Comparison of ENCODE assay signal across 8 cellular contexts in genomic region chr11:68121067-68121899, GRCh38. TPM values are rescaled to one million over a fixed set of nuclear protein-coding genes. Genes with fewer than 3 reads are reported as not detected.
DNase-seq lines count a peak whose midpoint lies in the region; ATAC-seq and TF ChIP-seq lines count a peak whose summit lies in the region.

Gene CHKA (minus strand): TSS chr11:68121388. CDS start chr11:68121177, 211 bp downstream.

- DNase-seq in C1 segment of cervical spinal cord (lab: John Stamatoyannopoulos, UW) (peak in 13 of 14 donors; percentile 72 to 97 (median 94)), NCI-H69 (lab: John Stamatoyannopoulos, UW) (peak; percentile 98), dedifferentiated amniotic fluid mesenchymal stem cell (ENCODE audit: extremely low spot score) (peak; percentile 80), left lung (peak; percentile 94 to 96)
- peak; percentile 69 to 77 for DNase-seq in activated CD4-positive, alpha-beta T cell treated with anti-CD3 and anti-CD28 coated beads, Interleukin-2, amount 50 U/mL, for 24 hours (ENCODE audit: low read depth in 1 of 2, low spot score in 1 of 2)
- peak; percentile 86 for DNase-seq in stimulated activated CD4-positive, alpha-beta T cell treated with anti-CD3 and anti-CD28 coated beads, Interleukin-2, amount 100 ng/mL, for 4 hours (ENCODE audit: low read depth)

- peak within 1 kb of the TSS; percentile 95 to 98 for H3K27ac ChIP-seq in left lung

- peak within 1 kb of the TSS; percentile 46 to 53 for H3K4me3 ChIP-seq in left lung

- H3K27me3 ChIP-seq in left lung, result no peaks in the 10 kb centered on the region

- TF ChIP-seq CTCF in left lung (IDR thresholded peaks at IDR 0.05), result no peak

- no peaks in the 10 kb centered on the region for H3K9me3 ChIP-seq in left lung

- H3K4me1 ChIP-seq in left lung, result peaks cover 16 to 51% of the 10 kb centered on the region in 2 donors

- intact Hi-C loops in left lung (cut with DNase I), result no loop called here

- no peaks in the 10 kb centered on the region for H3K36me3 ChIP-seq in left lung

- ATAC-seq in GM19324 (IDR thresholded peaks at IDR 0.05; ENCODE audit: low FRiP score, unreplicated experiment) (peak; percentile 91), HG03457 (IDR thresholded peaks at IDR 0.05; ENCODE audit: unreplicated experiment) (peak; percentile 49), left lung (peak; percentile 92)

RNA-seq across cellular contexts. Expression of gene CHKA, which starts in this region (rescaled TPM):
- total RNA-seq in left lung, result 10 to 100 TPM; 36.8 to 41.7 TPM

Comparison
In these comparisons a context has a peak if more than half of its experiments do, and no peak if none do; other contexts are left out.
1. Peak in every context shown above with its lines: DNase-seq, ATAC-seq, H3K4me3 ChIP-seq and H3K27ac ChIP-seq.